In genomic region chr7:4208086-4208485, GRCh38 we compare ENCODE assay signal across 16 cellular contexts.
A peak's percentile ranks its signal among the peaks of the same experiment; 100 is the strongest.
DNase-seq lines count a peak whose midpoint lies in the region; ATAC-seq and TF ChIP-seq lines count a peak whose summit lies in the region.
"Had no signal": no experiment of that assay in that cellular context is flagged by ENCODE, and none has a peak within 500 bp of the region (broad histone marks: within the 10 kb centered on the region; RNA-seq: fewer than 3 reads in every experiment).

No MANE protein-coding gene starts in this region.

- H3K4me3 ChIP-seq in GM23338 (no peak overlapping the region), spleen (no peak overlapping the region)
- H3K4me3 ChIP-seq: BLaER1, HAP-1 had no signal

- TF ChIP-seq POLR2A in spleen (IDR thresholded peaks at IDR 0.05) = no peak

- no peak overlapping the region for H2AFZ ChIP-seq in GM23338

- H3K9me3 Mint-ChIP-seq in GM23338 (no peaks in the 10 kb centered on the region), endothelial cell (ENCODE audit: unreplicated experiment) (peaks cover 10% of the 10 kb centered on the region), neural crest cell (no peaks in the 10 kb centered on the region)
- H3K9me3 Mint-ChIP-seq: CD4-positive, alpha-beta memory T cell had no signal

- ATAC-seq in GM23338 = no peak

- no peaks in the 10 kb centered on the region for H3K79me2 ChIP-seq in GM23338 (replicated peaks; ENCODE audit: insufficient read depth)

- no peak for DNase-seq in GM23338 (ENCODE audit: low spot score)
- DNase-seq in endothelial cell (ENCODE audit: low spot score) = no peak
- DNase-seq in neural crest cell (ENCODE audit: low read depth, low spot score) = no peak
- DNase-seq in spleen = peak; percentile 74
- no peak for DNase-seq in DMS53 (lab: John Stamatoyannopoulos, UW)
- no peak for DNase-seq in UCSD-AML1 (lab: John Stamatoyannopoulos, UW; ENCODE audit: unreplicated experiment)
- DNase-seq in ureter (ENCODE audit: low spot score) = no peak
- DNase-seq in NCI-H446 treated with DMSO at 0.1 percent for 48 hours (lab: John Stamatoyannopoulos, UW) = no peak
- DNase-seq: 8988T; CD4-positive, alpha-beta memory T cell; DMS153; DMS79 treated with DMSO at 0.1 percent for 48 hours; GF-D8 had no signal

- no peak overlapping the region for H3K4me2 ChIP-seq in GM23338
- H3K4me2 ChIP-seq: BLaER1 had no signal

- no peaks in the 10 kb centered on the region for H3F3A ChIP-seq in GM23338 (replicated peaks; ENCODE audit: low read depth)

- peaks cover 8% of the 10 kb centered on the region for H3K4me1 Mint-ChIP-seq in GM23338
- no peaks in the 10 kb centered on the region for H3K4me1 Mint-ChIP-seq in endothelial cell (ENCODE audit: unreplicated experiment)
- H3K4me1 Mint-ChIP-seq in neural crest cell = peaks cover 19% of the 10 kb centered on the region
- H3K4me1 Mint-ChIP-seq: CD14-positive monocyte had no signal

- H3K4me1 ChIP-seq in GM23338 (ENCODE audit: insufficient read depth) (peaks cover 6% of the 10 kb centered on the region; the same call in 1 of the 2 replicates), spleen (no peaks in the 10 kb centered on the region)
- H3K4me1 ChIP-seq: HAP-1 had no signal

- TF ChIP-seq CTCF in GM23338 (conservative IDR thresholded peaks at IDR 0.05; ENCODE audit: low read depth in 2 of 2) (no peak), endothelial cell (IDR thresholded peaks at IDR 0.05; ENCODE audit: unreplicated experiment) (no peak), neural crest cell (conservative IDR thresholded peaks at IDR 0.05) (no peak), spleen (IDR thresholded peaks at IDR 0.05 in 8 of 11, conservative IDR thresholded peaks at IDR 0.05 in 3 of 11) (no peak)

- no peak overlapping the region for H3K27ac ChIP-seq in GM23338 (ENCODE audit: low read depth)
- H3K27ac ChIP-seq in spleen = no peak overlapping the region
- H3K27ac ChIP-seq: BLaER1 had no signal

- H3K27ac Mint-ChIP-seq in GM23338 (peak overlapping the region; percentile 59; the same call in 1 of the 2 replicates), endothelial cell (ENCODE audit: unreplicated experiment) (peak overlapping the region; percentile 42), neural crest cell (ENCODE audit: unreplicated experiment) (peak overlapping the region; percentile 81)
- H3K27ac Mint-ChIP-seq: CD14-positive monocyte had no signal

- peaks cover 3% of the 10 kb centered on the region; the same call in 1 of the 3 replicates for H3K36me3 Mint-ChIP-seq in GM23338 (ENCODE audit: low read depth)
- H3K36me3 Mint-ChIP-seq in endothelial cell (ENCODE audit: low read depth, unreplicated experiment) = peaks cover 13% of the 10 kb centered on the region
- H3K36me3 Mint-ChIP-seq in neural crest cell (ENCODE audit: low read depth) = peaks cover 5% of the 10 kb centered on the region
- H3K36me3 Mint-ChIP-seq: CD14-positive monocyte; CD4-positive, alpha-beta memory T cell had no signal

- intact Hi-C loops in spleen (cut with DNase I; ENCODE audit: low total_unique reads) = no loop called here

- peaks cover 4% of the 10 kb centered on the region for H3K27me3 Mint-ChIP-seq in GM23338 (ENCODE audit: insufficient read depth, low read depth, poor library complexity)
- peaks cover 3% of the 10 kb centered on the region for H3K27me3 Mint-ChIP-seq in endothelial cell (ENCODE audit: unreplicated experiment)
- no peaks in the 10 kb centered on the region for H3K27me3 Mint-ChIP-seq in neural crest cell (ENCODE audit: low read depth)
- H3K27me3 Mint-ChIP-seq: CD4-positive, alpha-beta memory T cell had no signal

- no peaks in the 10 kb centered on the region for H3K9me3 ChIP-seq in spleen
- H3K9me3 ChIP-seq: BLaER1, HAP-1 had no signal

- no peaks in the 10 kb centered on the region for H3K36me3 ChIP-seq in GM23338 (ENCODE audit: insufficient read depth)
- peaks cover 0 to 22% (median 4%) of the 10 kb centered on the region in 6 donors for H3K36me3 ChIP-seq in spleen
- H3K36me3 ChIP-seq: BLaER1, HAP-1 had no signal

- no peaks in the 10 kb centered on the region for H4K20me1 ChIP-seq in GM23338 (replicated peaks; ENCODE audit: insufficient read depth)
- H4K20me1 ChIP-seq: BLaER1 had no signal

- WGBS in spleen, 5 donors = 91 to 96% (median 94%) methylated on average over 6 to 15 of the region's 15 CpGs

- H3K27me3 ChIP-seq in GM23338 (ENCODE audit: insufficient read depth) (no peaks in the 10 kb centered on the region), spleen (replicated peaks in 1 of 7) (no peaks in the 10 kb centered on the region)
- H3K27me3 ChIP-seq: BLaER1 had no signal

- H3K9me2 ChIP-seq in GM23338 (ENCODE audit: insufficient read depth) = no peaks in the 10 kb centered on the region

- H3K4me3 Mint-ChIP-seq in GM23338 (no peak overlapping the region), endothelial cell (ENCODE audit: unreplicated experiment) (no peak overlapping the region), neural crest cell (no peak overlapping the region)
- H3K4me3 Mint-ChIP-seq: CD14-positive monocyte; CD4-positive, alpha-beta memory T cell had no signal

TF ChIP-seq in GM23338, 12 proteins besides CTCF, POLR2A, EP300 and RAD21:
- TF ChIP-seq ZNF331 (CRISPR knock-in tag; IDR thresholded peaks at IDR 0.05; ENCODE audit: low read depth) (no peak), NANOG (IDR thresholded peaks at IDR 0.05; ENCODE audit: borderline replicate concordance) (no peak), REST (IDR thresholded peaks at IDR 0.05; ENCODE audit: unreplicated experiment) (no peak), ZNF114 (CRISPR knock-in tag; IDR thresholded peaks at IDR 0.05) (no peak)
